In genomic region chr19:47414469-47414868, GRCh38 we compare ENCODE assay signal across 1 cellular context.
TF ChIP-seq lines count a peak whose summit lies in the region.

No MANE protein-coding gene starts in this region.

TF ChIP-seq in GM23338, 12 proteins besides CTCF, POLR2A, EP300 and RAD21:
- TF ChIP-seq ZNF114 (CRISPR knock-in tag; IDR thresholded peaks at IDR 0.05) (no peak), REST (IDR thresholded peaks at IDR 0.05; ENCODE audit: unreplicated experiment) (no peak), ETS1 (IDR thresholded peaks at IDR 0.05) (no peak), EZH2 (IDR thresholded peaks at IDR 0.05; ENCODE audit: low read depth, unreplicated experiment) (no peak), CREB1 (CRISPR knock-in tag; IDR thresholded peaks at IDR 0.05; ENCODE audit: low read depth) (no peak), NANOG (IDR thresholded peaks at IDR 0.05; ENCODE audit: borderline replicate concordance) (no peak), STAT1 (IDR thresholded peaks at IDR 0.05; ENCODE audit: unreplicated experiment) (no peak)
TF ChIP-seq in GM23338: peak in this region for 0.
